ENCODE assay signal across 15 cellular contexts in genomic region chr13:36834299-36834698, GRCh38. TPM values are rescaled to one million over a fixed set of nuclear protein-coding genes. Genes with fewer than 3 reads are reported as not detected.
DNase-seq lines count a peak whose midpoint lies in the region; ATAC-seq and TF ChIP-seq lines count a peak whose summit lies in the region.
"Had no signal": no experiment of that assay in that cellular context is flagged by ENCODE, and none has a peak within 500 bp of the region (broad histone marks: within the 10 kb centered on the region; RNA-seq: fewer than 3 reads in every experiment).

No MANE protein-coding gene starts in this region.

- TF ChIP-seq POLR2A in IMR-90 (IDR thresholded peaks at IDR 0.05; ENCODE audit: low read depth, low read length) = no peak

- peaks cover 1% of the 10 kb centered on the region for H3K9me1 ChIP-seq in IMR-90 (ENCODE audit: insufficient read depth, low read length)

- TF ChIP-seq CTCF in IMR-90 (conservative IDR thresholded peaks at IDR 0.05; ENCODE audit: low read depth, low read length) = no peak

- no peak overlapping the region for H3K4me3 ChIP-seq in IMR-90 (ENCODE audit: insufficient read depth, low read depth, low read length)

- H4K5ac ChIP-seq in IMR-90 (ENCODE audit: low read depth, low read length) = no peak overlapping the region

- no peak overlapping the region for H3K18ac ChIP-seq in IMR-90 (ENCODE audit: low read depth, low read length)

- TF ChIP-seq RAD21 in IMR-90 (IDR thresholded peaks at IDR 0.05; ENCODE audit: low read length) = no peak

- no CpG with 5 or more reads among the region's 3 CpGs for WGBS in IMR-90 (ENCODE audit: extremely low coverage in 2 of 2, insufficient read length in 1 of 2), 2 experiments

- H3K4me1 Mint-ChIP-seq in stimulated activated naive CD8-positive, alpha-beta T cell treated with anti-CD3 and anti-CD28 coated beads, Interleukin-15, amount 100 ng/mL, for 72 hours = no peaks in the 10 kb centered on the region

- H4K20me1 ChIP-seq in IMR-90 (ENCODE audit: insufficient read depth, low read length) = no peaks in the 10 kb centered on the region; the same call in 1 of the 2 replicates

- H3K27me3 Mint-ChIP-seq in stimulated activated naive CD8-positive, alpha-beta T cell treated with anti-CD3 and anti-CD28 coated beads, Interleukin-15, amount 100 ng/mL, for 72 hours = no peaks in the 10 kb centered on the region
- H3K27me3 Mint-ChIP-seq: CD4-positive, CD25-positive, alpha-beta regulatory T cell; IgD-negative memory B cell had no signal

- H2AFZ ChIP-seq in IMR-90 (replicated peaks; ENCODE audit: low read length, poor library complexity) = no peak overlapping the region

- peaks cover 2% of the 10 kb centered on the region; the same call in 1 of the 2 replicates for H3K36me3 ChIP-seq in IMR-90 (ENCODE audit: control insufficient read depth, insufficient read depth, low read length)

- in situ Hi-C loops in IMR-90 (cut with MboI; ENCODE audit: low sequenced_read_pairs) = loop anchor here (25.0 kb wide), 1 partner anchor 778 kb away; no protein-coding TSS in a partner anchor

- H2BK120ac ChIP-seq in IMR-90 (ENCODE audit: low read depth, low read length) = no peak overlapping the region

- no peak overlapping the region for H2BK15ac ChIP-seq in IMR-90 (ENCODE audit: low read depth, low read length)

- no peaks in the 10 kb centered on the region for H3K9me3 Mint-ChIP-seq in activated naive CD4-positive, alpha-beta T cell treated with anti-CD3 and anti-CD28 coated beads, Interleukin-2, amount 50 U/mL, for 72 hours
- H3K9me3 Mint-ChIP-seq in stimulated activated naive CD8-positive, alpha-beta T cell treated with anti-CD3 and anti-CD28 coated beads, Interleukin-15, amount 100 ng/mL, for 72 hours = no peaks in the 10 kb centered on the region
- H3K9me3 Mint-ChIP-seq: CD4-positive, CD25-positive, alpha-beta regulatory T cell; H9; IgD-negative memory B cell had no signal

- H3K56ac ChIP-seq in IMR-90 (ENCODE audit: extremely low read depth, insufficient read depth, low read length) = no peak overlapping the region

- H2BK20ac ChIP-seq in IMR-90 (ENCODE audit: low read depth, low read length) = no peak overlapping the region

- no TSS peak for BruUV-seq in IMR-90 (replicated peaks; lab: Mats Ljungman, UMichigan)

- no peaks in the 10 kb centered on the region for H3K9me3 ChIP-seq in IMR-90 (ENCODE audit: control insufficient read depth, insufficient read depth, low read length)

- H3K4me2 ChIP-seq in IMR-90 (ENCODE audit: low read depth, low read length) = peak overlapping the region; percentile 30; the same call in 1 of the 2 replicates

- dilution Hi-C loops in IMR-90 (cut with HindIII; ENCODE audit: low sequenced_read_pairs, unreplicated experiment) = no loop called here

- H3K9ac ChIP-seq in IMR-90 (ENCODE audit: low read depth, low read length) = no peak overlapping the region

- peaks cover 7 to 12% of the 10 kb centered on the region in 2 experiments; a peak in 1 of 4 replicates for H3K79me1 ChIP-seq in IMR-90 (ENCODE audit: low read depth in 1 of 2, low read length in 2 of 2)

- DNase-seq in activated naive CD4-positive, alpha-beta T cell treated with anti-CD3 and anti-CD28 coated beads, Interleukin-2, amount 50 U/mL, for 72 hours (ENCODE audit: low spot score in 2 of 2) = no peak
- DNase-seq in activated naive CD4-positive, alpha-beta T cell treated with anti-CD3 and anti-CD28 coated beads, Interleukin-2, amount 50 U/mL, for 16 hours = no peak
- DNase-seq in IMR-90 = peak; percentile 71
- DNase-seq in stimulated activated naive CD8-positive, alpha-beta T cell treated with anti-CD3 and anti-CD28 coated beads, Interleukin-15, amount 100 ng/mL, for 72 hours = no peak
- DNase-seq in NCI-H128 (lab: John Stamatoyannopoulos, UW; ENCODE audit: unreplicated experiment) = no peak
- no peak for DNase-seq in Right ventricle myocardium inferior (ENCODE audit: missing footprints)
- DNase-seq: CD4-positive, CD25-positive, alpha-beta regulatory T cell; H9; NCI-H1417; NCI-H1930; NCI-H2171; NCI-H82 had no signal

- no peak overlapping the region for H2AK9ac ChIP-seq in IMR-90 (replicated peaks; ENCODE audit: low read depth, low read length, poor library complexity)

- no peak overlapping the region for H3K27ac Mint-ChIP-seq in activated naive CD4-positive, alpha-beta T cell treated with anti-CD3 and anti-CD28 coated beads, Interleukin-2, amount 50 U/mL, for 72 hours
- H3K27ac Mint-ChIP-seq in stimulated activated naive CD8-positive, alpha-beta T cell treated with anti-CD3 and anti-CD28 coated beads, Interleukin-15, amount 100 ng/mL, for 72 hours = no peak overlapping the region
- H3K27ac Mint-ChIP-seq: H9, IgD-negative memory B cell had no signal

- 0 out of 2 replicates have a peak, but pooled peaks cover 2% of the 10 kb centered on the region for H3K4me1 ChIP-seq in IMR-90 (ENCODE audit: control insufficient read depth, insufficient read depth, low read length)

- ATAC-seq in activated naive CD4-positive, alpha-beta T cell treated with anti-CD3 and anti-CD28 coated beads, Interleukin-2, amount 50 U/mL, for 72 hours = peak; percentile 83 to 97
- ATAC-seq in IMR-90 (ENCODE audit: low read depth) = peak; percentile 87
- ATAC-seq in esophagus mucosa = peak; percentile 18
- ATAC-seq in stimulated activated naive CD8-positive, alpha-beta T cell treated with anti-CD3 and anti-CD28 coated beads, Interleukin-15, amount 100 ng/mL, for 72 hours = peak; percentile 48
- no peak for ATAC-seq in Right ventricle myocardium inferior
- ATAC-seq in GM18873 (IDR thresholded peaks at IDR 0.05; ENCODE audit: low FRiP score, unreplicated experiment) = no peak

- H3K23ac ChIP-seq in IMR-90 (ENCODE audit: low read depth, low read length) = no peak overlapping the region; the same call in 1 of the 2 replicates

- no peak overlapping the region for H4K91ac ChIP-seq in IMR-90 (ENCODE audit: insufficient read depth, low read depth, low read length)

- H4K8ac ChIP-seq in IMR-90 (ENCODE audit: low read depth in 2 of 2, low read length in 2 of 2) = no peak overlapping the region

- no peak overlapping the region for H2AK5ac ChIP-seq in IMR-90 (ENCODE audit: low read depth, low read length)

- intact Hi-C loops in IMR-90 (cut with micrococcal nuclease) = no loop called here
- intact Hi-C loops in Right ventricle myocardium inferior (cut with DNase I) = no loop called here

- H3K4ac ChIP-seq in IMR-90 (ENCODE audit: low read depth, low read length) = no peak overlapping the region

- H2BK5ac ChIP-seq in IMR-90 (ENCODE audit: low read depth, low read length, poor library complexity, severe bottlenecking) = no peak overlapping the region

- CTCF ChIA-PET in IMR-90 (lab: Yijun Ruan, JAX) = no interaction called here

- no peak overlapping the region for H3K14ac ChIP-seq in IMR-90 (replicated peaks; ENCODE audit: low read depth, low read length)

- POLR2A ChIA-PET in IMR-90 (lab: Charles Lee; ENCODE audit: unreplicated experiment) = no interaction called here

- H3K36me3 Mint-ChIP-seq in activated naive CD4-positive, alpha-beta T cell treated with anti-CD3 and anti-CD28 coated beads, Interleukin-2, amount 50 U/mL, for 72 hours = peaks cover 0 to under 1% of the 10 kb centered on the region in 2 donors

- no peaks in the 10 kb centered on the region for H3K27me3 ChIP-seq in IMR-90 (ENCODE audit: control insufficient read depth, insufficient read depth, low read length)

- no peak overlapping the region for H3K27ac ChIP-seq in IMR-90 (ENCODE audit: insufficient read depth, low read length)

- H3K4me3 Mint-ChIP-seq in stimulated activated naive CD8-positive, alpha-beta T cell treated with anti-CD3 and anti-CD28 coated beads, Interleukin-15, amount 100 ng/mL, for 72 hours = no peak overlapping the region
- H3K4me3 Mint-ChIP-seq: CD4-positive, CD25-positive, alpha-beta regulatory T cell; H9; IgD-negative memory B cell had no signal

TF ChIP-seq in IMR-90, 13 proteins besides CTCF, POLR2A, EP300 and RAD21:
- TF ChIP-seq RFX5 (IDR thresholded peaks at IDR 0.05; ENCODE audit: low read depth, low read length) = no peak
- TF ChIP-seq FOS (IDR thresholded peaks at IDR 0.05; ENCODE audit: low read depth, low read length) = 0 out of 2 replicates have a peak, but pooled peaks have one; percentile 12
- no peak for TF ChIP-seq NFE2L2 (IDR thresholded peaks at IDR 0.05; ENCODE audit: low read depth, low read length)

RNA-seq across cellular contexts. Expression of gene RFXAP, which starts 15.3 kb away (rescaled TPM):
- total RNA-seq in activated naive CD4-positive, alpha-beta T cell treated with anti-CD3 and anti-CD28 coated beads, Interleukin-2, amount 50 U/mL, for 72 hours = 10 to 100 TPM in 1 of 2 donors, 1 to 10 TPM in 1; 5.7 to 16.9 TPM
- total RNA-seq in IMR-90 (2012; rRNA removed) = 0.54 and 0.83 TPM in 2 replicates
- 2.2 and 2.7 TPM in 2 replicates for polyA plus RNA-seq in IMR-90 (2012; rRNA removed)
- 1.1 and 1.5 TPM in 2 replicates for polyA plus RNA-seq in IMR-90 (2012; cell fraction: cytosol; rRNA removed)
- 2.0 and 5.4 TPM in 2 replicates for polyA plus RNA-seq in IMR-90 (2012; cell fraction: nucleus; rRNA removed; ENCODE audit: low replicate concordance)
- 2.6 TPM for total RNA-seq in esophagus mucosa
- total RNA-seq in Right ventricle myocardium inferior = 2.2 TPM

Comparison
In these comparisons a context has a peak if more than half of its experiments do, and no peak if none do; other contexts are left out.
1. ATAC-seq: peak in activated naive CD4-positive, alpha-beta T cell treated with anti-CD3 and anti-CD28 coated beads, Interleukin-2, amount 50 U/mL, for 72 hours (2 of 2), IMR-90 (single experiment), esophagus mucosa (single experiment) and stimulated activated naive CD8-positive, alpha-beta T cell treated with anti-CD3 and anti-CD28 coated beads, Interleukin-15, amount 100 ng/mL, for 72 hours (single experiment); none in Right ventricle myocardium inferior (single experiment) and GM18873 (single experiment).